In the genomic region with DNA sequence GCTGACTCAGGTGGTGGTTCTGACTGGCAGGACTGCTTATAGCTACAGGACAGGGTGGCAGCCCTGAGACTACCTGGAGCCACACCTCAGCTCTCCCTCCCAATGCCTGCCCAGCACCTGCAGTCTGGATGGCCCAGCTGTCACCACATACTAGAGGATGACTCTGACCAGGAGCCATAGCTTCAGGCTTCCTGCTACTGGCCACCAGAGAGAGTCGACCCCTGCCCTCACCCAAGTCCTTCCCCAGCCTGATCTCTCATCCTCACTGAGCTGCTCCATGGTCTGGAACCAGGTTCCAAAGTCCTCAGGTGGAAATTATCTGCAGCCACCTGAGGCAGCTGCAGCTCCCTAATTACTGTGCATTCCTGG, we compare ENCODE assay signal across 1 cellular context.
TF ChIP-seq lines count a peak whose summit lies in the region.

No MANE protein-coding gene starts in this region.

TF ChIP-seq in HepG2, 621 proteins besides CTCF, POLR2A, EP300 and RAD21 (continued from another document):
- TF ChIP-seq, protein P1, sequence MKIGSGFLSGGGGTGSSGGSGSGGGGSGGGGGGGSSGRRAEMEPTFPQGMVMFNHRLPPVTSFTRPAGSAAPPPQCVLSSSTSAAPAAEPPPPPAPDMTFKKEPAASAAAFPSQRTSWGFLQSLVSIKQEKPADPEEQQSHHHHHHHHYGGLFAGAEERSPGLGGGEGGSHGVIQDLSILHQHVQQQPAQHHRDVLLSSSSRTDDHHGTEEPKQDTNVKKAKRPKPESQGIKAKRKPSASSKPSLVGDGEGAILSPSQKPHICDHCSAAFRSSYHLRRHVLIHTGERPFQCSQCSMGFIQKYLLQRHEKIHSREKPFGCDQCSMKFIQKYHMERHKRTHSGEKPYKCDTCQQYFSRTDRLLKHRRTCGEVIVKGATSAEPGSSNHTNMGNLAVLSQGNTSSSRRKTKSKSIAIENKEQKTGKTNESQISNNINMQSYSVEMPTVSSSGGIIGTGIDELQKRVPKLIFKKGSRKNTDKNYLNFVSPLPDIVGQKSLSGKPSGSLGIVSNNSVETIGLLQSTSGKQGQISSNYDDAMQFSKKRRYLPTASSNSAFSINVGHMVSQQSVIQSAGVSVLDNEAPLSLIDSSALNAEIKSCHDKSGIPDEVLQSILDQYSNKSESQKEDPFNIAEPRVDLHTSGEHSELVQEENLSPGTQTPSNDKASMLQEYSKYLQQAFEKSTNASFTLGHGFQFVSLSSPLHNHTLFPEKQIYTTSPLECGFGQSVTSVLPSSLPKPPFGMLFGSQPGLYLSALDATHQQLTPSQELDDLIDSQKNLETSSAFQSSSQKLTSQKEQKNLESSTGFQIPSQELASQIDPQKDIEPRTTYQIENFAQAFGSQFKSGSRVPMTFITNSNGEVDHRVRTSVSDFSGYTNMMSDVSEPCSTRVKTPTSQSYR (CRISPR knock-in tag; IDR thresholded peaks at IDR 0.05; ENCODE audit: borderline replicate concordance): no peak
- TF ChIP-seq ARNTL (CRISPR knock-in tag; IDR thresholded peaks at IDR 0.05) (peak; percentile 48; the same call in 1 of the 2 replicates), SALL1 (CRISPR knock-in tag; IDR thresholded peaks at IDR 0.05) (peak; percentile 54)
- TF ChIP-seq, protein P2, sequence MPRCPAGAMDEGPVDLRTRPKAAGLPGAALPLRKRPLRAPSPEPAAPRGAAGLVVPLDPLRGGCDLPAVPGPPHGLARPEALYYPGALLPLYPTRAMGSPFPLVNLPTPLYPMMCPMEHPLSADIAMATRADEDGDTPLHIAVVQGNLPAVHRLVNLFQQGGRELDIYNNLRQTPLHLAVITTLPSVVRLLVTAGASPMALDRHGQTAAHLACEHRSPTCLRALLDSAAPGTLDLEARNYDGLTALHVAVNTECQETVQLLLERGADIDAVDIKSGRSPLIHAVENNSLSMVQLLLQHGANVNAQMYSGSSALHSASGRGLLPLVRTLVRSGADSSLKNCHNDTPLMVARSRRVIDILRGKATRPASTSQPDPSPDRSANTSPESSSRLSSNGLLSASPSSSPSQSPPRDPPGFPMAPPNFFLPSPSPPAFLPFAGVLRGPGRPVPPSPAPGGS (CRISPR knock-in tag; IDR thresholded peaks at IDR 0.05): 0 out of 2 replicates have a peak, but pooled peaks have one; percentile 34
- TF ChIP-seq, protein P3, sequence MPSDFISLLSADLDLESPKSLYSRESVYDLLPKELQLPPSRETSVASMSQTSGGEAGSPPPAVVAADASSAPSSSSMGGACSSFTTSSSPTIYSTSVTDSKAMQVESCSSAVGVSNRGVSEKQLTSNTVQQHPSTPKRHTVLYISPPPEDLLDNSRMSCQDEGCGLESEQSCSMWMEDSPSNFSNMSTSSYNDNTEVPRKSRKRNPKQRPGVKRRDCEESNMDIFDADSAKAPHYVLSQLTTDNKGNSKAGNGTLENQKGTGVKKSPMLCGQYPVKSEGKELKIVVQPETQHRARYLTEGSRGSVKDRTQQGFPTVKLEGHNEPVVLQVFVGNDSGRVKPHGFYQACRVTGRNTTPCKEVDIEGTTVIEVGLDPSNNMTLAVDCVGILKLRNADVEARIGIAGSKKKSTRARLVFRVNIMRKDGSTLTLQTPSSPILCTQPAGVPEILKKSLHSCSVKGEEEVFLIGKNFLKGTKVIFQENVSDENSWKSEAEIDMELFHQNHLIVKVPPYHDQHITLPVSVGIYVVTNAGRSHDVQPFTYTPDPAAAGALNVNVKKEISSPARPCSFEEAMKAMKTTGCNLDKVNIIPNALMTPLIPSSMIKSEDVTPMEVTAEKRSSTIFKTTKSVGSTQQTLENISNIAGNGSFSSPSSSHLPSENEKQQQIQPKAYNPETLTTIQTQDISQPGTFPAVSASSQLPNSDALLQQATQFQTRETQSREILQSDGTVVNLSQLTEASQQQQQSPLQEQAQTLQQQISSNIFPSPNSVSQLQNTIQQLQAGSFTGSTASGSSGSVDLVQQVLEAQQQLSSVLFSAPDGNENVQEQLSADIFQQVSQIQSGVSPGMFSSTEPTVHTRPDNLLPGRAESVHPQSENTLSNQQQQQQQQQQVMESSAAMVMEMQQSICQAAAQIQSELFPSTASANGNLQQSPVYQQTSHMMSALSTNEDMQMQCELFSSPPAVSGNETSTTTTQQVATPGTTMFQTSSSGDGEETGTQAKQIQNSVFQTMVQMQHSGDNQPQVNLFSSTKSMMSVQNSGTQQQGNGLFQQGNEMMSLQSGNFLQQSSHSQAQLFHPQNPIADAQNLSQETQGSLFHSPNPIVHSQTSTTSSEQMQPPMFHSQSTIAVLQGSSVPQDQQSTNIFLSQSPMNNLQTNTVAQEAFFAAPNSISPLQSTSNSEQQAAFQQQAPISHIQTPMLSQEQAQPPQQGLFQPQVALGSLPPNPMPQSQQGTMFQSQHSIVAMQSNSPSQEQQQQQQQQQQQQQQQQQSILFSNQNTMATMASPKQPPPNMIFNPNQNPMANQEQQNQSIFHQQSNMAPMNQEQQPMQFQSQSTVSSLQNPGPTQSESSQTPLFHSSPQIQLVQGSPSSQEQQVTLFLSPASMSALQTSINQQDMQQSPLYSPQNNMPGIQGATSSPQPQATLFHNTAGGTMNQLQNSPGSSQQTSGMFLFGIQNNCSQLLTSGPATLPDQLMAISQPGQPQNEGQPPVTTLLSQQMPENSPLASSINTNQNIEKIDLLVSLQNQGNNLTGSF (CRISPR knock-in tag; IDR thresholded peaks at IDR 0.05): no peak
